Comparison of ENCODE assay signal across 33 cellular contexts in genomic region chr14:38972511-38972910, GRCh38.
"Had no signal": no experiment of that assay in that cellular context is flagged by ENCODE, and none has a peak within 500 bp of the region (broad histone marks: within the 10 kb centered on the region; RNA-seq: fewer than 3 reads in every experiment).

No MANE protein-coding gene starts in this region.

- H3K4me3 ChIP-seq: ascending aorta, breast epithelium, cardiac muscle cell, coronary artery, dorsolateral prefrontal cortex, esophagus muscularis mucosa, gastroesophageal sphincter had no signal

- H3K36me3 Mint-ChIP-seq: activated naive CD4-positive, alpha-beta T cell treated with anti-CD3 and anti-CD28 coated beads, Interleukin-2, amount 10 ng/mL, durations not matched to agents 7 days and 5 days; activated naive CD4-positive, alpha-beta T cell treated with anti-CD3 and anti-CD28 coated beads, Interleukin-2, amount 50 U/mL, for 72 hours; activated naive CD8-positive, alpha-beta T cell treated with anti-CD3 and anti-CD28 coated beads, Interleukin-2, amount 10 ng/mL, durations not matched to agents 7 days and 5 days; brain had no signal

- H3K27ac Mint-ChIP-seq: activated CD4-positive, alpha-beta memory T cell treated with anti-CD3 and anti-CD28 coated beads, Interleukin-2, amount 10 ng/mL, durations not matched to agents 7 days and 5 days; activated CD4-positive, alpha-beta T cell treated with anti-CD3 and anti-CD28 coated beads, Interleukin-2, amount 10 ng/mL, durations not matched to agents 7 days and 5 days; activated naive CD4-positive, alpha-beta T cell treated with anti-CD3 and anti-CD28 coated beads, Interleukin-2, amount 10 ng/mL, durations not matched to agents 7 days and 5 days; activated naive CD4-positive, alpha-beta T cell treated with anti-CD3 and anti-CD28 coated beads, Interleukin-2, amount 50 U/mL, for 72 hours; activated naive CD8-positive, alpha-beta T cell treated with anti-CD3 and anti-CD28 coated beads, Interleukin-2, amount 10 ng/mL, durations not matched to agents 7 days and 5 days; activated T-cell treated with anti-CD3 and anti-CD28 coated beads, Interleukin-2, amount 50 U/mL, for 24 hours; activated T-cell treated with anti-CD3 and anti-CD28 coated beads, Interleukin-2, amount 50 U/mL, for 72 hours; brain; dendritic cell treated with granulocyte-macrophage colony-stimulating factor and Interleukin-4, amounts not matched to agents 40 ng/mL and 50 ng/mL, for 4 days; endodermal cell; T-helper 17 cell; T-helper 2 cell treated with Interferon-gamma antibody and Interleukin-4, amounts not matched to agents 5 μg/mL and 100 μg/mL, for 36 hours had no signal

- ATAC-seq: activated naive CD4-positive, alpha-beta T cell treated with anti-CD3 and anti-CD28 coated beads, Interleukin-2, amount 50 U/mL, for 72 hours; activated T-cell treated with anti-CD3 and anti-CD28 coated beads, Interleukin-2, amount 50 U/mL, for 72 hours; foreskin keratinocyte; gastroesophageal sphincter; T-helper 17 cell had no signal

- DNase-seq: activated CD4-positive, alpha-beta memory T cell treated with anti-CD3 and anti-CD28 coated beads, Interleukin-2, amount 10 ng/mL, durations not matched to agents 7 days and 5 days; activated CD4-positive, alpha-beta T cell treated with anti-CD3 and anti-CD28 coated beads for 1 hour; activated CD4-positive, alpha-beta T cell treated with anti-CD3 and anti-CD28 coated beads for 4 hours; activated CD4-positive, alpha-beta T cell treated with anti-CD3 and anti-CD28 coated beads, Interleukin-2, amount 10 ng/mL, durations not matched to agents 7 days and 5 days; activated CD4-positive, alpha-beta T cell treated with anti-CD3 and anti-CD28 coated beads, Interleukin-2, amount 50 U/mL, for 4 hours; activated CD8-positive, alpha-beta memory T cell treated with anti-CD3 and anti-CD28 coated beads, Interleukin-2, amount 50 U/mL, for 48 hours; activated gamma-delta T cell; activated naive CD4-positive, alpha-beta T cell; activated naive CD4-positive, alpha-beta T cell treated with anti-CD3 and anti-CD28 coated beads, Interleukin-2, amount 10 ng/mL, durations not matched to agents 7 days and 5 days; activated naive CD8-positive, alpha-beta T cell treated with anti-CD3 and anti-CD28 coated beads, Interleukin-2, amount 10 ng/mL, durations not matched to agents 7 days and 5 days; activated T-cell treated with anti-CD3 and anti-CD28 coated beads for 4 hours; activated T-cell treated with anti-CD3 and anti-CD28 coated beads, Interleukin-2, amount 50 U/mL, for 24 hours; activated T-cell treated with anti-CD3 and anti-CD28 coated beads, Interleukin-2, amount 50 U/mL, for 72 hours; central memory CD4-positive, alpha-beta T cell; cerebellar nuclear complex; dorsolateral prefrontal cortex; effector memory CD4-positive, alpha-beta T cell; endodermal cell; erythroblast; foreskin keratinocyte; T-helper 1 cell; T-helper 17 cell; T1000 had no signal

- H3K27ac ChIP-seq: ascending aorta, breast epithelium, cardiac muscle cell, coronary artery, dorsolateral prefrontal cortex, esophagus muscularis mucosa, foreskin keratinocyte, gastroesophageal sphincter had no signal

- H3K4me3 Mint-ChIP-seq: activated CD4-positive, alpha-beta memory T cell treated with anti-CD3 and anti-CD28 coated beads, Interleukin-2, amount 10 ng/mL, durations not matched to agents 7 days and 5 days; activated CD4-positive, alpha-beta T cell treated with anti-CD3 and anti-CD28 coated beads, Interleukin-2, amount 10 ng/mL, durations not matched to agents 7 days and 5 days; activated naive CD4-positive, alpha-beta T cell treated with anti-CD3 and anti-CD28 coated beads, Interleukin-2, amount 10 ng/mL, durations not matched to agents 7 days and 5 days; activated naive CD8-positive, alpha-beta T cell treated with anti-CD3 and anti-CD28 coated beads, Interleukin-2, amount 10 ng/mL, durations not matched to agents 7 days and 5 days; activated T-cell treated with anti-CD3 and anti-CD28 coated beads, Interleukin-2, amount 50 U/mL, for 24 hours; activated T-cell treated with anti-CD3 and anti-CD28 coated beads, Interleukin-2, amount 50 U/mL, for 72 hours; brain; dendritic cell treated with granulocyte-macrophage colony-stimulating factor and Interleukin-4, amounts not matched to agents 40 ng/mL and 50 ng/mL, for 4 days; endodermal cell; T-helper 17 cell; T-helper 2 cell treated with Interferon-gamma antibody and Interleukin-4, amounts not matched to agents 5 μg/mL and 100 μg/mL, for 36 hours had no signal

- H3K4me1 ChIP-seq: ascending aorta, breast epithelium, esophagus muscularis mucosa, foreskin keratinocyte, gastroesophageal sphincter had no signal

- H3K9me3 ChIP-seq: ascending aorta, breast epithelium had no signal

- H3K4me1 Mint-ChIP-seq: activated CD4-positive, alpha-beta memory T cell treated with anti-CD3 and anti-CD28 coated beads, Interleukin-2, amount 10 ng/mL, durations not matched to agents 7 days and 5 days; activated CD4-positive, alpha-beta T cell treated with anti-CD3 and anti-CD28 coated beads, Interleukin-2, amount 10 ng/mL, durations not matched to agents 7 days and 5 days; activated naive CD4-positive, alpha-beta T cell treated with anti-CD3 and anti-CD28 coated beads, Interleukin-2, amount 10 ng/mL, durations not matched to agents 7 days and 5 days; activated naive CD8-positive, alpha-beta T cell treated with anti-CD3 and anti-CD28 coated beads, Interleukin-2, amount 10 ng/mL, durations not matched to agents 7 days and 5 days; brain; endodermal cell; T-helper 17 cell had no signal

- H3K9me3 Mint-ChIP-seq: activated CD4-positive, alpha-beta memory T cell treated with anti-CD3 and anti-CD28 coated beads, Interleukin-2, amount 10 ng/mL, durations not matched to agents 7 days and 5 days; activated CD4-positive, alpha-beta T cell treated with anti-CD3 and anti-CD28 coated beads, Interleukin-2, amount 10 ng/mL, durations not matched to agents 7 days and 5 days; activated naive CD4-positive, alpha-beta T cell treated with anti-CD3 and anti-CD28 coated beads, Interleukin-2, amount 10 ng/mL, durations not matched to agents 7 days and 5 days; dendritic cell treated with granulocyte-macrophage colony-stimulating factor and Interleukin-4, amounts not matched to agents 40 ng/mL and 50 ng/mL, for 4 days; T-helper 2 cell treated with Interferon-gamma antibody and Interleukin-4, amounts not matched to agents 5 μg/mL and 100 μg/mL, for 36 hours had no signal

- H3K36me3 ChIP-seq: ascending aorta, breast epithelium, cardiac muscle cell, esophagus muscularis mucosa, gastroesophageal sphincter had no signal

- H3K27me3 ChIP-seq: ascending aorta, breast epithelium, cardiac muscle cell, dorsolateral prefrontal cortex, esophagus muscularis mucosa, foreskin keratinocyte, gastroesophageal sphincter had no signal

- H3K27me3 Mint-ChIP-seq: activated CD4-positive, alpha-beta memory T cell treated with anti-CD3 and anti-CD28 coated beads, Interleukin-2, amount 10 ng/mL, durations not matched to agents 7 days and 5 days; activated CD4-positive, alpha-beta T cell treated with anti-CD3 and anti-CD28 coated beads, Interleukin-2, amount 10 ng/mL, durations not matched to agents 7 days and 5 days; activated naive CD4-positive, alpha-beta T cell treated with anti-CD3 and anti-CD28 coated beads, Interleukin-2, amount 10 ng/mL, durations not matched to agents 7 days and 5 days; brain; dendritic cell treated with granulocyte-macrophage colony-stimulating factor and Interleukin-4, amounts not matched to agents 40 ng/mL and 50 ng/mL, for 4 days; T-helper 17 cell had no signal
